1 cellular context compared by ENCODE assay signal in the genomic region with DNA sequence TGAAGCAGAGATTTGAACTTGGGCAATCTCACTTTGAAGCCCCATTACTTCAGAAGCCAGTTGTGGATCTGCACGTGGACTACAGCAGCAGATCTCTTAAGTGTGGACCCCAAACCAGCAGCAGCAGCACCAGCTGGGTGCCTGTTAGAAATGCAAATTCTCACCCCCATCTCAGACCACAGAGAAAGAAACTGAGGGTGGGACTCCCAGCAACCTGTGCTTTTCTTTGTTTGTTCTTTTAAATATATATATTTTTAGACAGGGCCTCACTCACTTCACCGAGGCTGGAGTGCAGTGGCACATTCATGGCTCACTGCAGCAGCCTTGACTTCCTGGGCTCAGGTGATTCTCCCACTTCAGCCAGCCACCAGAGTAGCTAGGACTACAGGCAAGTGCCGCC.
TF ChIP-seq lines count a peak whose summit lies in the region.

No MANE protein-coding gene starts in this region.

TF ChIP-seq in GM12878, 131 proteins besides CTCF, POLR2A, EP300 and RAD21 (continued from another document):
- no peak for TF ChIP-seq CEBPZ (IDR thresholded peaks at IDR 0.05; ENCODE audit: low read depth, low read length)
- peak; percentile 49 for TF ChIP-seq RUNX3 (IDR thresholded peaks at IDR 0.05; ENCODE audit: low read length)
- no peak for TF ChIP-seq TCF3 (IDR thresholded peaks at IDR 0.05; ENCODE audit: borderline replicate concordance, insufficient read depth, low read depth, low read length)
- no peak for TF ChIP-seq PML (IDR thresholded peaks at IDR 0.05; ENCODE audit: low read length)
- TF ChIP-seq MTA2 (IDR thresholded peaks at IDR 0.05; ENCODE audit: low read depth): no peak
- no peak for TF ChIP-seq EED (IDR thresholded peaks at IDR 0.05; ENCODE audit: low read depth)
- TF ChIP-seq CBFB (IDR thresholded peaks at IDR 0.05; ENCODE audit: low read depth): no peak
- TF ChIP-seq TBL1XR1 (IDR thresholded peaks at IDR 0.05; ENCODE audit: low read depth, low read length): no peak
- TF ChIP-seq SMAD1 (IDR thresholded peaks at IDR 0.05; ENCODE audit: low read depth, partially characterized antibody): no peak
- TF ChIP-seq, protein P1, sequence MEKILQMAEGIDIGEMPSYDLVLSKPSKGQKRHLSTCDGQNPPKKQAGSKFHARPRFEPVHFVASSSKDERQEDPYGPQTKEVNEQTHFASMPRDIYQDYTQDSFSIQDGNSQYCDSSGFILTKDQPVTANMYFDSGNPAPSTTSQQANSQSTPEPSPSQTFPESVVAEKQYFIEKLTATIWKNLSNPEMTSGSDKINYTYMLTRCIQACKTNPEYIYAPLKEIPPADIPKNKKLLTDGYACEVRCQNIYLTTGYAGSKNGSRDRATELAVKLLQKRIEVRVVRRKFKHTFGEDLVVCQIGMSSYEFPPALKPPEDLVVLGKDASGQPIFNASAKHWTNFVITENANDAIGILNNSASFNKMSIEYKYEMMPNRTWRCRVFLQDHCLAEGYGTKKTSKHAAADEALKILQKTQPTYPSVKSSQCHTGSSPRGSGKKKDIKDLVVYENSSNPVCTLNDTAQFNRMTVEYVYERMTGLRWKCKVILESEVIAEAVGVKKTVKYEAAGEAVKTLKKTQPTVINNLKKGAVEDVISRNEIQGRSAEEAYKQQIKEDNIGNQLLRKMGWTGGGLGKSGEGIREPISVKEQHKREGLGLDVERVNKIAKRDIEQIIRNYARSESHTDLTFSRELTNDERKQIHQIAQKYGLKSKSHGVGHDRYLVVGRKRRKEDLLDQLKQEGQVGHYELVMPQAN (conservative IDR thresholded peaks at IDR 0.05): no peak
- TF ChIP-seq SUPT20H (IDR thresholded peaks at IDR 0.05; ENCODE audit: borderline replicate concordance, control insufficient read depth, low read depth, low read length): no peak
- no peak for TF ChIP-seq FOS (IDR thresholded peaks at IDR 0.05; ENCODE audit: borderline replicate concordance, extremely low read depth, insufficient read length)
- TF ChIP-seq LARP7 (IDR thresholded peaks at IDR 0.05): no peak
- TF ChIP-seq CBX3 (IDR thresholded peaks at IDR 0.05; ENCODE audit: borderline replicate concordance, low read depth): no peak
- no peak for TF ChIP-seq ESRRA (IDR thresholded peaks at IDR 0.05; ENCODE audit: low read length)
- TF ChIP-seq CHD2 (IDR thresholded peaks at IDR 0.05; ENCODE audit: borderline replicate concordance, low read depth, low read length): no peak
- 0 out of 2 replicates have a peak, but pooled peaks have one; percentile 21 for TF ChIP-seq TCF12 (IDR thresholded peaks at IDR 0.05; ENCODE audit: low read depth, low read length)
- no peak for TF ChIP-seq ATF2 (IDR thresholded peaks at IDR 0.05; ENCODE audit: low read length)
- no peak for TF ChIP-seq SMC3 (IDR thresholded peaks at IDR 0.05; ENCODE audit: borderline replicate concordance, low read length)
- no peak for TF ChIP-seq RAD51 (IDR thresholded peaks at IDR 0.05)
